Comparison of ENCODE assay signal across 8 cellular contexts in the genomic region with DNA sequence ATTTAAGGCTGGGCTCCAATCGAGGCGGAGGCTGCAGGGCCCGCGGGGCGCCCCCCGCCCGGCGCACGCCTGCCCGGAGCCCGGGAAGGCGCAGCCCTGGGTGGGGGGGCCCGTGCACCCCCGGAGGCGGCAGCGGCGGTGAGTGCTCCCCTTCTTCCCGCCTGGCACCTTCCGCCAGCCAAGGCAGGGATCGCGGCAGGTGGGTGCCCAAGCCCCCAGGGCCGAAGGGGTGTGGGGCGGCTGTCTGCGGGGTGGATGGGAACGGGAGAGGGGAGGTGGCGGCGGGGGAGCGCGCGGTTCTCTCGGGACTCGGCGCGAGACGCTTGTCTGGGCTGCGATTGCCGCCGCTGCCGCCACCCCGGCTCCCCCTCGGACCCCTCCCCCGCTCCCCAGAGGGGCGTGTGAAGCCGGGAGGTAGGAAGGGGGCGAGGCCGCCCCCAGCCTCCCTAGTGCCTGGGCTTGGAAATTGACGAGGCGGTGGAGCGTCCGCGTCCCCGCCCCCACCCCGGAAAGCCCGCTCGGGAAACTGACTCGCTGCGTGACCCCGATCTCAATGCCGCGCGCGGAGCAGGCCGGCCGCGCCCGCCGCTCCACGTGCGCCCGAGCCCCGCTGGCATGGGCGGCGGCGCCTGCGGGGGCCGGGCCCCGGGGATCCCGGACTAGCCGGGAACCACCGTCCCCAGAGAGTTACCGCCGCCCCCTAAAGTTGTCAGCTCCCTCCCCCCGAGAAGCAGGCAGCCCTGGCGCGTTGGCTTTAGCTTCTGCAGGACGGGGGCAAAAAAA.
DNase-seq lines count a peak whose midpoint lies in the region; ATAC-seq lines count a peak whose summit lies in the region.

No MANE protein-coding gene starts in this region.

- POLR2A ChIA-PET in activated naive CD8-positive, alpha-beta T cell treated with anti-CD3 and anti-CD28 coated beads, Interleukin-2, amount 10 ng/mL, durations not matched to agents 7 days and 5 days (lab: Charles Lee) = no interaction called here

- no peaks in the 10 kb centered on the region for H3K9me3 ChIP-seq in iPS DF 6.9 (ENCODE audit: control insufficient read depth, insufficient read depth, low read length)

- H3K27me3 Mint-ChIP-seq in IgD-negative memory B cell = peaks cover 4% of the 10 kb centered on the region
- peaks cover 24% of the 10 kb centered on the region for H3K27me3 Mint-ChIP-seq in activated naive CD8-positive, alpha-beta T cell treated with anti-CD3 and anti-CD28 coated beads, Interleukin-2, amount 10 ng/mL, durations not matched to agents 7 days and 5 days

- H3K4me3 ChIP-seq in iPS DF 6.9 (ENCODE audit: low read length) (peak overlapping the region; percentile 100), skin epidermis (peak overlapping the region; percentile 73 to 99 (median 90))

- DNase-seq in ELR (ENCODE audit: low read depth) (peak; percentile 36), iPS DF 6.9 (ENCODE audit: low read depth, low spot score) (no peak), NCI-H2196 (lab: John Stamatoyannopoulos, UW; ENCODE audit: unreplicated experiment) (no peak)
- DNase-seq in activated naive CD8-positive, alpha-beta T cell treated with anti-CD3 and anti-CD28 coated beads, Interleukin-2, amount 10 ng/mL, durations not matched to agents 7 days and 5 days = peak; percentile 55
- DNase-seq in activated effector memory CD4-positive, alpha-beta T cell treated with anti-CD3 and anti-CD28 coated beads, Interleukin-2, amount 50 U/mL, for 16 hours = no peak

- H3K27ac ChIP-seq in iPS DF 6.9 (ENCODE audit: low read length) (no peak overlapping the region), skin epidermis (peak overlapping the region; percentile 59 to 94 (median 89))

- H3K36me3 ChIP-seq in iPS DF 6.9 (ENCODE audit: control insufficient read depth, insufficient read depth, low read length) = no peaks in the 10 kb centered on the region

- no peaks in the 10 kb centered on the region for H3K36me3 Mint-ChIP-seq in IgD-negative memory B cell
- no peaks in the 10 kb centered on the region for H3K36me3 Mint-ChIP-seq in activated naive CD8-positive, alpha-beta T cell treated with anti-CD3 and anti-CD28 coated beads, Interleukin-2, amount 10 ng/mL, durations not matched to agents 7 days and 5 days

- H3K4me3 Mint-ChIP-seq in IgD-negative memory B cell = peak overlapping the region in 3 of 4 donors; percentile 81 to 93 (median 90)
- H3K4me3 Mint-ChIP-seq in activated naive CD8-positive, alpha-beta T cell treated with anti-CD3 and anti-CD28 coated beads, Interleukin-2, amount 10 ng/mL, durations not matched to agents 7 days and 5 days = peak overlapping the region; percentile 85

- no peak overlapping the region for H3K27ac Mint-ChIP-seq in IgD-negative memory B cell
- no peak overlapping the region for H3K27ac Mint-ChIP-seq in activated naive CD8-positive, alpha-beta T cell treated with anti-CD3 and anti-CD28 coated beads, Interleukin-2, amount 10 ng/mL, durations not matched to agents 7 days and 5 days

- H3K4me1 Mint-ChIP-seq in IgD-negative memory B cell = peaks cover 10 to 17% (median 12%) of the 10 kb centered on the region in 3 donors
- peaks cover 9% of the 10 kb centered on the region for H3K4me1 Mint-ChIP-seq in activated naive CD8-positive, alpha-beta T cell treated with anti-CD3 and anti-CD28 coated beads, Interleukin-2, amount 10 ng/mL, durations not matched to agents 7 days and 5 days

- H3K9me3 Mint-ChIP-seq in IgD-negative memory B cell = no peaks in the 10 kb centered on the region
- no peaks in the 10 kb centered on the region for H3K9me3 Mint-ChIP-seq in activated naive CD8-positive, alpha-beta T cell treated with anti-CD3 and anti-CD28 coated beads, Interleukin-2, amount 10 ng/mL, durations not matched to agents 7 days and 5 days

- H3K4me1 ChIP-seq in iPS DF 6.9 (ENCODE audit: control insufficient read depth, insufficient read depth, low read length) = peaks cover 5% of the 10 kb centered on the region

- WGBS in iPS DF 6.9 (ENCODE audit: insufficient coverage, insufficient read length) = no CpG with 5 or more reads among the region's 86 CpGs

- peak; percentile 22 for ATAC-seq in GM21515 (IDR thresholded peaks at IDR 0.05; ENCODE audit: unreplicated experiment)
- peak; percentile 24 for ATAC-seq in activated naive CD8-positive, alpha-beta T cell treated with anti-CD3 and anti-CD28 coated beads, Interleukin-2, amount 10 ng/mL, durations not matched to agents 7 days and 5 days (ENCODE audit: low read depth)

- H3K27me3 ChIP-seq in iPS DF 6.9 (ENCODE audit: control insufficient read depth, insufficient read depth, low read length) = peaks cover 4% of the 10 kb centered on the region; the same call in 1 of the 2 replicates

Comparison
In these comparisons a context has a peak if more than half of its experiments do, and no peak if none do; other contexts are left out.
1. DNase-seq: peak in ELR (single experiment) and activated naive CD8-positive, alpha-beta T cell treated with anti-CD3 and anti-CD28 coated beads, Interleukin-2, amount 10 ng/mL, durations not matched to agents 7 days and 5 days (single experiment); none in iPS DF 6.9 (single experiment), activated effector memory CD4-positive, alpha-beta T cell treated with anti-CD3 and anti-CD28 coated beads, Interleukin-2, amount 50 U/mL, for 16 hours (single experiment) and NCI-H2196 (single experiment).